2 cellular contexts compared by ENCODE assay signal in genomic region chr1:15972409-15972808, GRCh38.
A peak's percentile ranks its signal among the peaks of the same experiment; 100 is the strongest.
TF ChIP-seq lines count a peak whose summit lies in the region.

No MANE protein-coding gene starts in this region.

TF ChIP-seq in HepG2, 621 proteins besides CTCF, POLR2A, EP300 and RAD21:
- no peak for TF ChIP-seq ZNF747 (CRISPR knock-in tag; IDR thresholded peaks at IDR 0.05; ENCODE audit: borderline replicate concordance)
- TF ChIP-seq SIN3A (IDR thresholded peaks at IDR 0.05; ENCODE audit: borderline replicate concordance, low read depth, low read length): no peak
- TF ChIP-seq PHF5A (CRISPR knock-in tag; IDR thresholded peaks at IDR 0.05; ENCODE audit: low read depth, unreplicated experiment): no peak
- no peak for TF ChIP-seq ZNF788 (CRISPR knock-in tag; IDR thresholded peaks at IDR 0.05; ENCODE audit: borderline replicate concordance)
- no peak for TF ChIP-seq ZBTB1 (CRISPR knock-in tag; IDR thresholded peaks at IDR 0.05; ENCODE audit: borderline replicate concordance)
- no peak for TF ChIP-seq GABPA (IDR thresholded peaks at IDR 0.05; ENCODE audit: low read depth, low read length)
- TF ChIP-seq GABPA (CRISPR knock-in tag; IDR thresholded peaks at IDR 0.05; ENCODE audit: low read depth): no peak
- TF ChIP-seq ZBTB44 (CRISPR knock-in tag; IDR thresholded peaks at IDR 0.05): no peak
- TF ChIP-seq ZNF746 (CRISPR knock-in tag; IDR thresholded peaks at IDR 0.05): no peak
- TF ChIP-seq CBFB (CRISPR knock-in tag; IDR thresholded peaks at IDR 0.05): no peak
- TF ChIP-seq HBP1 (CRISPR knock-in tag; IDR thresholded peaks at IDR 0.05; ENCODE audit: low read depth): no peak
- no peak for TF ChIP-seq PHF20 (CRISPR knock-in tag; IDR thresholded peaks at IDR 0.05)
- TF ChIP-seq RARA (CRISPR knock-in tag; IDR thresholded peaks at IDR 0.05): no peak
- no peak for TF ChIP-seq ZNF660 (CRISPR knock-in tag; IDR thresholded peaks at IDR 0.05; ENCODE audit: borderline replicate concordance, low read depth)
- no peak for TF ChIP-seq SP4 (CRISPR knock-in tag; IDR thresholded peaks at IDR 0.05)

TF ChIP-seq in HEK293, 187 proteins besides CTCF, POLR2A, EP300 and RAD21:
- TF ChIP-seq ZNF292 (tag by site-specific recombination; IDR thresholded peaks at IDR 0.05; ENCODE audit: borderline replicate concordance, low read depth) (no peak), WT1 (tag by site-specific recombination; IDR thresholded peaks at IDR 0.05) (no peak), KLF8 (tag by site-specific recombination; IDR thresholded peaks at IDR 0.05) (no peak), ZNF623 (tag by site-specific recombination; IDR thresholded peaks at IDR 0.05) (no peak), ZNF280D (tag by site-specific recombination; IDR thresholded peaks at IDR 0.05) (peak; percentile 79; the same call in 1 of the 2 replicates), ZNF394 (tag by site-specific recombination; IDR thresholded peaks at IDR 0.05; ENCODE audit: borderline replicate concordance) (no peak), ZNF561 (tag by site-specific recombination; IDR thresholded peaks at IDR 0.05; ENCODE audit: borderline replicate concordance) (no peak), ZNF146 (tag by site-specific recombination; IDR thresholded peaks at IDR 0.05) (no peak), ZNF837 (tag by site-specific recombination; IDR thresholded peaks at IDR 0.05) (no peak), ZNF140 (tag by site-specific recombination; IDR thresholded peaks at IDR 0.05) (no peak), SETDB1 (IDR thresholded peaks at IDR 0.05; ENCODE audit: insufficient read length, low read length) (peak; percentile 34)
- TF ChIP-seq, protein P1, sequence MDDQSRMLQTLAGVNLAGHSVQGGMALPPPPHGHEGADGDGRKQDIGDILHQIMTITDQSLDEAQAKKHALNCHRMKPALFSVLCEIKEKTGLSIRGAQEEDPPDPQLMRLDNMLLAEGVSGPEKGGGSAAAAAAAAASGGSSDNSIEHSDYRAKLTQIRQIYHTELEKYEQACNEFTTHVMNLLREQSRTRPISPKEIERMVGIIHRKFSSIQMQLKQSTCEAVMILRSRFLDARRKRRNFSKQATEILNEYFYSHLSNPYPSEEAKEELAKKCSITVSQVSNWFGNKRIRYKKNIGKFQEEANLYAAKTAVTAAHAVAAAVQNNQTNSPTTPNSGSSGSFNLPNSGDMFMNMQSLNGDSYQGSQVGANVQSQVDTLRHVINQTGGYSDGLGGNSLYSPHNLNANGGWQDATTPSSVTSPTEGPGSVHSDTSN (CRISPR knock-in tag; IDR thresholded peaks at IDR 0.05): no peak
- TF ChIP-seq, protein P2, sequence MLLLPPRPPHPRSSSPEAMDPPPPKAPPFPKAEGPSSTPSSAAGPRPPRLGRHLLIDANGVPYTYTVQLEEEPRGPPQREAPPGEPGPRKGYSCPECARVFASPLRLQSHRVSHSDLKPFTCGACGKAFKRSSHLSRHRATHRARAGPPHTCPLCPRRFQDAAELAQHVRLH (tag by site-specific recombination; IDR thresholded peaks at IDR 0.05): peak; percentile 76
